9 cellular contexts compared by ENCODE assay signal in genomic region chr5:115379622-115380344, GRCh38.
DNase-seq lines count a peak whose midpoint lies in the region; ATAC-seq, FAIRE-seq and TF ChIP-seq lines count a peak whose summit lies in the region.
"Had no signal": no experiment of that assay in that cellular context is flagged by ENCODE, and none has a peak within 500 bp of the region (broad histone marks: within the 10 kb centered on the region; RNA-seq: fewer than 3 reads in every experiment).

No MANE protein-coding gene starts in this region.

- peaks cover 0 to 8% (median 2%) of the 10 kb centered on the region in 4 donors for H3K4me1 ChIP-seq in Peyer's patch
- H3K4me1 ChIP-seq in mesenchymal stem cell (ENCODE audit: control insufficient read depth, insufficient read depth, low read depth, low read length), result peaks cover 5% of the 10 kb centered on the region

- no peak overlapping the region for H4K8ac ChIP-seq in mesenchymal stem cell (ENCODE audit: low read length)

- peaks cover 2% of the 10 kb centered on the region for H3K27me3 Mint-ChIP-seq in activated CD8-positive, alpha-beta T cell treated with anti-CD3 and anti-CD28 coated beads for 36 hours
- H3K27me3 Mint-ChIP-seq in activated CD8-positive, alpha-beta T cell treated with anti-CD3 and anti-CD28 coated beads, Interleukin-2, amount 10 ng/mL, durations not matched to agents 7 days and 5 days (ENCODE audit: low read depth), result no peaks in the 10 kb centered on the region

- H2BK120ac ChIP-seq in mesenchymal stem cell (ENCODE audit: low read depth, low read length), result no peak overlapping the region

- H3K18ac ChIP-seq in mesenchymal stem cell (ENCODE audit: low read depth in 1 of 2, low read length in 2 of 2), result no peak overlapping the region

- POLR2A ChIA-PET in activated CD8-positive, alpha-beta T cell treated with anti-CD3 and anti-CD28 coated beads for 36 hours (lab: Charles Lee), result no interaction called here
- POLR2A ChIA-PET in activated CD8-positive, alpha-beta T cell treated with anti-CD3 and anti-CD28 coated beads, Interleukin-2, amount 10 ng/mL, durations not matched to agents 7 days and 5 days (lab: Charles Lee), result no interaction called here

- H2BK12ac ChIP-seq in mesenchymal stem cell (ENCODE audit: low read length in 2 of 2), result no peak overlapping the region

- H3K9ac ChIP-seq in mesenchymal stem cell (ENCODE audit: low read length), result no peak overlapping the region
- H3K9ac ChIP-seq: BLaER1 treated with 17β-estradiol and CSF1 and Interleukin-3, amounts not matched to agents 10 nM and 100 nM had no signal

- H3K4me3 ChIP-seq in Peyer's patch, result no peak overlapping the region
- H3K4me3 ChIP-seq in mesenchymal stem cell (ENCODE audit: insufficient read depth in 1 of 2, low read depth in 1 of 2, low read length in 2 of 2), result peak overlapping the region in 1 of 2 experiments; percentile 21
- H3K4me3 ChIP-seq: BLaER1 treated with 17β-estradiol and CSF1 and Interleukin-3, amounts not matched to agents 10 nM and 100 nM had no signal

- no peak overlapping the region for H2BK5ac ChIP-seq in mesenchymal stem cell (ENCODE audit: low read depth, low read length, poor library complexity, severe bottlenecking)

- peak; percentile 4 for DNase-seq in activated CD8-positive, alpha-beta T cell treated with anti-CD3 and anti-CD28 coated beads for 36 hours
- DNase-seq in activated CD8-positive, alpha-beta T cell treated with anti-CD3 and anti-CD28 coated beads, Interleukin-2, amount 10 ng/mL, durations not matched to agents 7 days and 5 days, result no peak
- DNase-seq in Peyer's patch (peak in 2 of 3 donors; percentile 63 to 76), GM19239 (ENCODE audit: insufficient read length, low spot score) (no peak), mesenchymal stem cell (no peak), NCI-H1092 treated with DMSO at 0.1 percent for 48 hours (lab: John Stamatoyannopoulos, UW) (no peak)
- no peak for DNase-seq in stimulated activated effector memory CD8-positive, alpha-beta T cell treated with anti-CD3 and anti-CD28 coated beads, Interleukin-12 subunit alpha, Interleukin-12 subunit beta, amount 100 ng/mL, for 72 hours (ENCODE audit: low spot score in 2 of 2)

- H3K36me3 Mint-ChIP-seq in activated CD8-positive, alpha-beta T cell treated with anti-CD3 and anti-CD28 coated beads for 36 hours (ENCODE audit: low read depth), result no peaks in the 10 kb centered on the region
- no peaks in the 10 kb centered on the region for H3K36me3 Mint-ChIP-seq in activated CD8-positive, alpha-beta T cell treated with anti-CD3 and anti-CD28 coated beads, Interleukin-2, amount 10 ng/mL, durations not matched to agents 7 days and 5 days (ENCODE audit: low read depth)
- H3K36me3 Mint-ChIP-seq in stimulated activated effector memory CD8-positive, alpha-beta T cell treated with anti-CD3 and anti-CD28 coated beads, Interleukin-12 subunit alpha, Interleukin-12 subunit beta, amount 100 ng/mL, for 72 hours, result no peaks in the 10 kb centered on the region

- peaks cover 9% of the 10 kb centered on the region for H3K4me1 Mint-ChIP-seq in activated CD8-positive, alpha-beta T cell treated with anti-CD3 and anti-CD28 coated beads for 36 hours (ENCODE audit: low read depth)
- H3K4me1 Mint-ChIP-seq in activated CD8-positive, alpha-beta T cell treated with anti-CD3 and anti-CD28 coated beads, Interleukin-2, amount 10 ng/mL, durations not matched to agents 7 days and 5 days (ENCODE audit: low read depth), result peaks cover 11% of the 10 kb centered on the region
- peaks cover 15% of the 10 kb centered on the region for H3K4me1 Mint-ChIP-seq in stimulated activated effector memory CD8-positive, alpha-beta T cell treated with anti-CD3 and anti-CD28 coated beads, Interleukin-12 subunit alpha, Interleukin-12 subunit beta, amount 100 ng/mL, for 72 hours

- CTCF ChIA-PET in activated CD8-positive, alpha-beta T cell treated with anti-CD3 and anti-CD28 coated beads for 36 hours (lab: Charles Lee), result interaction anchor here (0.8 to 1.8 kb wide), 2 partner anchors 195 to 249 kb away, joined by 3 to 4 read pairs; no protein-coding TSS in a partner anchor
- CTCF ChIA-PET in activated CD8-positive, alpha-beta T cell treated with anti-CD3 and anti-CD28 coated beads, Interleukin-2, amount 10 ng/mL, durations not matched to agents 7 days and 5 days (lab: Charles Lee), result no interaction called here

- H3K9me3 Mint-ChIP-seq in activated CD8-positive, alpha-beta T cell treated with anti-CD3 and anti-CD28 coated beads for 36 hours, result no peaks in the 10 kb centered on the region
- H3K9me3 Mint-ChIP-seq in activated CD8-positive, alpha-beta T cell treated with anti-CD3 and anti-CD28 coated beads, Interleukin-2, amount 10 ng/mL, durations not matched to agents 7 days and 5 days (ENCODE audit: insufficient read depth), result no peaks in the 10 kb centered on the region
- no peaks in the 10 kb centered on the region for H3K9me3 Mint-ChIP-seq in stimulated activated effector memory CD8-positive, alpha-beta T cell treated with anti-CD3 and anti-CD28 coated beads, Interleukin-12 subunit alpha, Interleukin-12 subunit beta, amount 100 ng/mL, for 72 hours

- no peaks in the 10 kb centered on the region for H3K36me3 ChIP-seq in Peyer's patch
- no peaks in the 10 kb centered on the region for H3K36me3 ChIP-seq in mesenchymal stem cell (ENCODE audit: control insufficient read depth in 1 of 2, insufficient read depth in 2 of 2, low read depth in 1 of 2, low read length in 2 of 2)
- H3K36me3 ChIP-seq: BLaER1 treated with 17β-estradiol and CSF1 and Interleukin-3, amounts not matched to agents 10 nM and 100 nM had no signal

- no peak overlapping the region for H3K14ac ChIP-seq in mesenchymal stem cell (ENCODE audit: low read length in 2 of 2)

- no peak overlapping the region for H2BK15ac ChIP-seq in mesenchymal stem cell (ENCODE audit: low read depth, poor library complexity, severe bottlenecking)

- H3K4me3 Mint-ChIP-seq in activated CD8-positive, alpha-beta T cell treated with anti-CD3 and anti-CD28 coated beads for 36 hours, result no peak overlapping the region
- H3K4me3 Mint-ChIP-seq in activated CD8-positive, alpha-beta T cell treated with anti-CD3 and anti-CD28 coated beads, Interleukin-2, amount 10 ng/mL, durations not matched to agents 7 days and 5 days, result no peak overlapping the region
- no peak overlapping the region for H3K4me3 Mint-ChIP-seq in stimulated activated effector memory CD8-positive, alpha-beta T cell treated with anti-CD3 and anti-CD28 coated beads, Interleukin-12 subunit alpha, Interleukin-12 subunit beta, amount 100 ng/mL, for 72 hours

- no peak overlapping the region for H3K4me2 ChIP-seq in mesenchymal stem cell (ENCODE audit: low read length, poor library complexity, severe bottlenecking)

- no peak overlapping the region for H3K23ac ChIP-seq in mesenchymal stem cell (ENCODE audit: low read length in 2 of 2)

- peak; percentile 76 for ATAC-seq in activated CD8-positive, alpha-beta T cell treated with anti-CD3 and anti-CD28 coated beads for 36 hours
- ATAC-seq in activated CD8-positive, alpha-beta T cell treated with anti-CD3 and anti-CD28 coated beads, Interleukin-2, amount 10 ng/mL, durations not matched to agents 7 days and 5 days, result no peak
- peak; percentile 51 for ATAC-seq in HG03095 (IDR thresholded peaks at IDR 0.05; ENCODE audit: unreplicated experiment)
- ATAC-seq in stimulated activated effector memory CD8-positive, alpha-beta T cell treated with anti-CD3 and anti-CD28 coated beads, Interleukin-12 subunit alpha, Interleukin-12 subunit beta, amount 100 ng/mL, for 72 hours, result peak; percentile 74

- no peak overlapping the region for H2AK5ac ChIP-seq in mesenchymal stem cell (ENCODE audit: low read length, severe bottlenecking)

- no peak overlapping the region for H2AFZ ChIP-seq in mesenchymal stem cell (ENCODE audit: low read depth, low read length)

- H3K9me3 ChIP-seq in Peyer's patch (no peaks in the 10 kb centered on the region), mesenchymal stem cell (ENCODE audit: control insufficient read depth, low read length) (peaks cover 7% of the 10 kb centered on the region)
- H3K9me3 ChIP-seq: BLaER1 treated with 17β-estradiol and CSF1 and Interleukin-3, amounts not matched to agents 10 nM and 100 nM had no signal

- no peak for TF ChIP-seq CTCF in activated CD8-positive, alpha-beta T cell treated with anti-CD3 and anti-CD28 coated beads for 36 hours (IDR thresholded peaks at IDR 0.05)
- no peak for TF ChIP-seq CTCF in Peyer's patch (IDR thresholded peaks at IDR 0.05)

- H3K27me3 ChIP-seq in Peyer's patch, result no peaks in the 10 kb centered on the region
- H3K27me3 ChIP-seq in mesenchymal stem cell (ENCODE audit: control insufficient read depth in 1 of 2, insufficient read depth in 1 of 2, low read length in 2 of 2), result no peaks in the 10 kb centered on the region
- H3K27me3 ChIP-seq: BLaER1 treated with 17β-estradiol and CSF1 and Interleukin-3, amounts not matched to agents 10 nM and 100 nM had no signal

- no peak for FAIRE-seq in GM19239 (lab: Jason Lieb, UNC)

- H3K4ac ChIP-seq in mesenchymal stem cell (ENCODE audit: low read depth in 1 of 2, low read length in 2 of 2), result no peak overlapping the region

- no peak overlapping the region for H3K27ac Mint-ChIP-seq in activated CD8-positive, alpha-beta T cell treated with anti-CD3 and anti-CD28 coated beads for 36 hours
- H3K27ac Mint-ChIP-seq in activated CD8-positive, alpha-beta T cell treated with anti-CD3 and anti-CD28 coated beads, Interleukin-2, amount 10 ng/mL, durations not matched to agents 7 days and 5 days, result no peak overlapping the region
- H3K27ac Mint-ChIP-seq in stimulated activated effector memory CD8-positive, alpha-beta T cell treated with anti-CD3 and anti-CD28 coated beads, Interleukin-12 subunit alpha, Interleukin-12 subunit beta, amount 100 ng/mL, for 72 hours, result no peak overlapping the region

- intact Hi-C loops in activated CD8-positive, alpha-beta T cell treated with anti-CD3 and anti-CD28 coated beads for 36 hours (cut with micrococcal nuclease), result loop anchor here (10.0 kb wide), 1 partner anchor 195 kb away; no protein-coding TSS in a partner anchor

- no peak overlapping the region for H4K91ac ChIP-seq in mesenchymal stem cell (ENCODE audit: low read length)

- TF ChIP-seq POLR2A in Peyer's patch (IDR thresholded peaks at IDR 0.05), result no peak

- H3K79me1 ChIP-seq in mesenchymal stem cell (replicated peaks; ENCODE audit: low read length, poor library complexity, severe bottlenecking), result no peaks in the 10 kb centered on the region

- H3K27ac ChIP-seq in Peyer's patch (peak overlapping the region in 3 of 4 donors; percentile 18 to 56 (median 51)), mesenchymal stem cell (ENCODE audit: low read length, poor library complexity, severe bottlenecking) (no peak overlapping the region)
- H3K27ac ChIP-seq: BLaER1 treated with 17β-estradiol and CSF1 and Interleukin-3, amounts not matched to agents 10 nM and 100 nM had no signal

- 92% methylated on average over 8 of the region's 8 CpGs for WGBS in mesenchymal stem cell

Comparison
In these comparisons a context has a peak if more than half of its experiments do, and no peak if none do; other contexts are left out.
1. DNase-seq: peak in activated CD8-positive, alpha-beta T cell treated with anti-CD3 and anti-CD28 coated beads for 36 hours (single experiment) and Peyer's patch (2 of 3); none in activated CD8-positive, alpha-beta T cell treated with anti-CD3 and anti-CD28 coated beads, Interleukin-2, amount 10 ng/mL, durations not matched to agents 7 days and 5 days (single experiment), stimulated activated effector memory CD8-positive, alpha-beta T cell treated with anti-CD3 and anti-CD28 coated beads, Interleukin-12 subunit alpha, Interleukin-12 subunit beta, amount 100 ng/mL, for 72 hours (0 of 2), GM19239 (single experiment), mesenchymal stem cell (single experiment) and NCI-H1092 treated with DMSO at 0.1 percent for 48 hours (single experiment).